In genomic region chr6:147621280-147621679, GRCh38 we compare ENCODE assay signal across 19 cellular contexts.
DNase-seq lines count a peak whose midpoint lies in the region; ATAC-seq and TF ChIP-seq lines count a peak whose summit lies in the region.
"Had no signal": no experiment of that assay in that cellular context is flagged by ENCODE, and none has a peak within 500 bp of the region (broad histone marks: within the 10 kb centered on the region; RNA-seq: fewer than 3 reads in every experiment).

No MANE protein-coding gene starts in this region.

- H3K4me2 ChIP-seq in PC-9 = no peak overlapping the region

- H3K4me1 ChIP-seq in lung (ENCODE audit: control insufficient read depth in 2 of 2, insufficient read depth in 2 of 2, low read length in 2 of 2) (no peaks in the 10 kb centered on the region), PC-9 (replicated peaks; ENCODE audit: insufficient read depth) (no peaks in the 10 kb centered on the region)
- H3K4me1 ChIP-seq: stomach, vagina had no signal

- no peaks in the 10 kb centered on the region for H4K20me1 ChIP-seq in PC-9 (ENCODE audit: insufficient read depth)

- H3K79me2 ChIP-seq in PC-9 (ENCODE audit: low read depth) = no peaks in the 10 kb centered on the region

- H3K9me3 ChIP-seq in lung (ENCODE audit: control insufficient read depth in 2 of 2, insufficient read depth in 1 of 2, low read length in 1 of 2) (no peaks in the 10 kb centered on the region), PC-9 (ENCODE audit: insufficient read depth, low read depth) (no peaks in the 10 kb centered on the region)
- H3K9me3 ChIP-seq: stomach, vagina had no signal

- POLR2A ChIA-PET in PC-9 (lab: Charles Lee; ENCODE audit: unreplicated experiment) = no interaction called here

- H2AFZ ChIP-seq in PC-9 = no peak overlapping the region

- H3K9me2 ChIP-seq in PC-9 (ENCODE audit: insufficient read depth) = no peaks in the 10 kb centered on the region

- CTCF ChIA-PET in PC-9 (lab: Charles Lee) = no interaction called here

- H3K27me3 ChIP-seq in lung (ENCODE audit: control insufficient read depth, insufficient read depth) (no peaks in the 10 kb centered on the region), PC-9 (ENCODE audit: insufficient read depth, low read depth) (no peaks in the 10 kb centered on the region)
- H3K27me3 ChIP-seq: stomach, vagina had no signal

- ATAC-seq in lung (ENCODE audit: insufficient read depth, low FRiP score) = peak; percentile 70
- no peak for ATAC-seq in GM18498 (IDR thresholded peaks at IDR 0.05; ENCODE audit: unreplicated experiment)
- ATAC-seq: activated CD8-positive, alpha-beta T cell treated with anti-CD3 and anti-CD28 coated beads for 36 hours; left ventricle myocardium superior; PC-3 had no signal

- DNase-seq in AG09319 (ENCODE audit: extremely low read depth, low read depth) = peak; percentile 67
- DNase-seq in M059J (ENCODE audit: low read depth) = peak; percentile 24
- DNase-seq in dedifferentiated amniotic fluid mesenchymal stem cell (ENCODE audit: extremely low spot score) = peak; percentile 92
- no peak for DNase-seq in lung (ENCODE audit: low spot score)
- DNase-seq in PC-9 = no peak
- DNase-seq in NCI-H2171 treated with DMSO at 0.1 percent for 48 hours (lab: John Stamatoyannopoulos, UW) = no peak
- DNase-seq in DMS114 treated with DMSO at 0.1 percent for 48 hours (lab: John Stamatoyannopoulos, UW; ENCODE audit: unreplicated experiment) = no peak
- DNase-seq: activated CD8-positive, alpha-beta T cell treated with anti-CD3 and anti-CD28 coated beads for 36 hours; cortex of kidney; erythroblast; left ventricle myocardium superior; naive B cell; NCI-H2107; NCI-H748 treated with DMSO at 0.1 percent for 48 hours; PC-3; stomach; WERI-Rb-1 had no signal

- no peaks in the 10 kb centered on the region for H3F3A ChIP-seq in PC-9 (ENCODE audit: insufficient read depth, low read depth)

- intact Hi-C loops in PC-9 (cut with micrococcal nuclease; ENCODE audit: unreplicated experiment) = no loop called here

- BruUV-seq in PC-9 (replicated peaks; lab: Mats Ljungman, UMichigan) = no TSS peak

- TF ChIP-seq CTCF in AG09319 (IDR thresholded peaks at IDR 0.05; ENCODE audit: low read depth, low read length) (no peak), lung (IDR thresholded peaks at IDR 0.05; ENCODE audit: control extremely low read depth, extremely low read depth) (no peak), PC-9 (conservative IDR thresholded peaks at IDR 0.05) (no peak)

- no peak overlapping the region for H3K27ac ChIP-seq in lung (ENCODE audit: low read depth in 1 of 2, low read length in 1 of 2)
- no peak overlapping the region for H3K27ac ChIP-seq in PC-9
- H3K27ac ChIP-seq: stomach, vagina, WERI-Rb-1 had no signal

- 82 to 89% methylated on average over 2 of the region's 2 CpGs for WGBS in lung, 2 donors

- H3K36me3 ChIP-seq in lung (ENCODE audit: control insufficient read depth in 2 of 2, insufficient read depth in 2 of 2, low read length in 2 of 2) = no peaks in the 10 kb centered on the region
- no peaks in the 10 kb centered on the region for H3K36me3 ChIP-seq in PC-9 (ENCODE audit: low read depth)
- H3K36me3 ChIP-seq: stomach, vagina, WERI-Rb-1 had no signal

- no peak overlapping the region for H3K4me3 ChIP-seq in lung
- no peak overlapping the region for H3K4me3 ChIP-seq in PC-9
- H3K4me3 ChIP-seq: stomach, vagina had no signal

Comparison
In these comparisons a context has a peak if more than half of its experiments do, and no peak if none do; other contexts are left out.
1. DNase-seq: peak in AG09319 (single experiment), M059J (single experiment) and dedifferentiated amniotic fluid mesenchymal stem cell (single experiment); none in lung (single experiment), PC-9 (0 of 2), NCI-H2171 treated with DMSO at 0.1 percent for 48 hours (single experiment) and DMS114 treated with DMSO at 0.1 percent for 48 hours (single experiment).